In the genomic region with DNA sequence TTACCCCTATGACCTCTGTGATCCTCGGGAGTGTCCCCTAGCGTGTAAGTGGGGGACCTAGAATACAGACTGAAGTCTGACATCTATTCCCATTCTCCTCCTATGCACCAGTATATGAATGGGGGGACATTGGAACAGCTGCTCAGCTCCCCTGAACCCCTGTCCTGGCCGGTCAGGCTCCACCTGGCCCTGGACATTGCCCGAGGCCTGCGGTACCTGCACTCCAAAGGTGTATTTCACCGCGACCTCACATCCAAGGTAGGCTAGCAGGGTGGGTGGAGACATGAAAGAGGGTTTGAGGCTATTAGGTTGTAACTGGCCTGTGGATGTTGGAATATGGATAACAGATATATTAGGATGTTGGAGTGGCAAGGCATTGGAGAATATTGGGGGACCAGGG, we compare ENCODE assay signal across 11 cellular contexts. TPM values are rescaled to one million over a fixed set of nuclear protein-coding genes. Genes with fewer than 3 reads are reported as not detected.
DNase-seq lines count a peak whose midpoint lies in the region; ATAC-seq and TF ChIP-seq lines count a peak whose summit lies in the region.
"Had no signal": no experiment of that assay in that cellular context is flagged by ENCODE, and none has a peak within 500 bp of the region (broad histone marks: within the 10 kb centered on the region; RNA-seq: fewer than 3 reads in every experiment).

No MANE protein-coding gene starts in this region.

- H3K27me3 ChIP-seq in CD4-positive, CD25-positive, alpha-beta regulatory T cell (ENCODE audit: control insufficient read depth, insufficient read depth, low read length), result no peaks in the 10 kb centered on the region
- H3K27me3 ChIP-seq in Karpas-422 (ENCODE audit: low read length) (no peaks in the 10 kb centered on the region), sigmoid colon (no peaks in the 10 kb centered on the region), thyroid gland (no peaks in the 10 kb centered on the region)
- H3K27me3 ChIP-seq: SJSA1 had no signal

- peaks cover 10 to 56% (median 31%) of the 10 kb centered on the region in 4 donors for H3K4me1 Mint-ChIP-seq in CD4-positive, CD25-positive, alpha-beta regulatory T cell
- peaks cover 50% of the 10 kb centered on the region for H3K4me1 Mint-ChIP-seq in central memory CD8-positive, alpha-beta T cell
- peaks cover 38% of the 10 kb centered on the region for H3K4me1 Mint-ChIP-seq in nephron

- no peak for ATAC-seq in CD4-positive, CD25-positive, alpha-beta regulatory T cell (ENCODE audit: low read depth in 2 of 2)
- no peak for ATAC-seq in central memory CD8-positive, alpha-beta T cell (replicated peaks; ENCODE audit: extremely low read depth, poor library complexity, severe bottlenecking)

- 93 to 94% methylated on average over 7 of the region's 7 CpGs for WGBS in sigmoid colon, 2 donors
- WGBS in thyroid gland, 2 donors, result 88 to 90% methylated on average over 7 of the region's 7 CpGs

- no peaks in the 10 kb centered on the region for H3K9me3 Mint-ChIP-seq in CD4-positive, CD25-positive, alpha-beta regulatory T cell
- H3K9me3 Mint-ChIP-seq in central memory CD8-positive, alpha-beta T cell, result no peaks in the 10 kb centered on the region
- H3K9me3 Mint-ChIP-seq in nephron, result no peaks in the 10 kb centered on the region

- H4K20me1 ChIP-seq in Karpas-422 (ENCODE audit: insufficient read depth, low read depth, low read length), result no peaks in the 10 kb centered on the region

- DNase-seq in CD4-positive, CD25-positive, alpha-beta regulatory T cell, result no peak
- DNase-seq in Karpas-422 (no peak), NCI-H2029 treated with DMSO at 0.1 percent for 48 hours (lab: John Stamatoyannopoulos, UW) (no peak), sigmoid colon (no peak), thyroid gland (no peak), AG08395 (ENCODE audit: low spot score) (no peak)
- DNase-seq in central memory CD8-positive, alpha-beta T cell (ENCODE audit: low spot score in 2 of 2), result no peak
- DNase-seq: NCI-H446 had no signal

- TF ChIP-seq CTCF in nephron (IDR thresholded peaks at IDR 0.05; ENCODE audit: unreplicated experiment in 3 of 3), result no peak
- TF ChIP-seq CTCF in sigmoid colon (IDR thresholded peaks at IDR 0.05), result no peak
- no peak for TF ChIP-seq CTCF in thyroid gland (IDR thresholded peaks at IDR 0.05)

- peaks cover 5% of the 10 kb centered on the region for H3K36me3 Mint-ChIP-seq in CD4-positive, CD25-positive, alpha-beta regulatory T cell
- peaks cover 13% of the 10 kb centered on the region for H3K36me3 Mint-ChIP-seq in central memory CD8-positive, alpha-beta T cell (ENCODE audit: insufficient read depth)
- H3K36me3 Mint-ChIP-seq in nephron (ENCODE audit: low read depth), result peaks cover 26% of the 10 kb centered on the region

- H3K9ac ChIP-seq in Karpas-422 (ENCODE audit: low read length), result peak overlapping the region; percentile 78

- H3K27ac ChIP-seq in CD4-positive, CD25-positive, alpha-beta regulatory T cell (ENCODE audit: insufficient read depth, low read length, poor library complexity, severe bottlenecking), result no peak overlapping the region
- H3K27ac ChIP-seq in Karpas-422 (ENCODE audit: low read length) (no peak overlapping the region), sigmoid colon (peak overlapping the region in 2 of 4 donors; percentile 93 to 98), thyroid gland (no peak overlapping the region)
- H3K27ac ChIP-seq: SJSA1 had no signal

- no peaks in the 10 kb centered on the region for H3K9me3 ChIP-seq in CD4-positive, CD25-positive, alpha-beta regulatory T cell (ENCODE audit: control insufficient read depth in 2 of 2, low read length in 2 of 2)
- H3K9me3 ChIP-seq in Karpas-422 (ENCODE audit: low read length) (no peaks in the 10 kb centered on the region), sigmoid colon (no peaks in the 10 kb centered on the region), thyroid gland (no peaks in the 10 kb centered on the region)
- H3K9me3 ChIP-seq: SJSA1 had no signal

- peaks cover 6% of the 10 kb centered on the region for H3K27me3 Mint-ChIP-seq in CD4-positive, CD25-positive, alpha-beta regulatory T cell
- H3K27me3 Mint-ChIP-seq in central memory CD8-positive, alpha-beta T cell, result no peaks in the 10 kb centered on the region
- no peaks in the 10 kb centered on the region for H3K27me3 Mint-ChIP-seq in nephron (ENCODE audit: low read depth)

- peak overlapping the region; percentile 74 for H3K4me3 ChIP-seq in CD4-positive, CD25-positive, alpha-beta regulatory T cell (ENCODE audit: low read depth, low read length)
- H3K4me3 ChIP-seq in Karpas-422 (ENCODE audit: low read length) (peak overlapping the region; percentile 78; the same call in 1 of the 2 replicates), sigmoid colon (peak overlapping the region in 1 of 4 donors; percentile 81), thyroid gland (replicated peaks in 1 of 3) (no peak overlapping the region)

- peak overlapping the region in 1 of 3 donors; percentile 58 for H3K27ac Mint-ChIP-seq in CD4-positive, CD25-positive, alpha-beta regulatory T cell
- H3K27ac Mint-ChIP-seq in central memory CD8-positive, alpha-beta T cell (ENCODE audit: low read depth), result no peak overlapping the region
- no peak overlapping the region for H3K27ac Mint-ChIP-seq in nephron

- H3K36me3 ChIP-seq in CD4-positive, CD25-positive, alpha-beta regulatory T cell (ENCODE audit: control insufficient read depth, insufficient read depth, low read length), result peaks cover 25% of the 10 kb centered on the region
- H3K36me3 ChIP-seq in Karpas-422 (ENCODE audit: insufficient read depth, low read length), result no peaks in the 10 kb centered on the region
- peaks cover 0 to 31% (median 17%) of the 10 kb centered on the region in 4 donors for H3K36me3 ChIP-seq in sigmoid colon
- H3K36me3 ChIP-seq in thyroid gland, result peaks cover 17 to 19% of the 10 kb centered on the region in 2 donors
- H3K36me3 ChIP-seq: SJSA1 had no signal

- peak overlapping the region in 2 of 4 donors; percentile 71 to 84 for H3K4me3 Mint-ChIP-seq in CD4-positive, CD25-positive, alpha-beta regulatory T cell
- H3K4me3 Mint-ChIP-seq in central memory CD8-positive, alpha-beta T cell, result peak overlapping the region; percentile 1
- peak overlapping the region; percentile 70 to 82 (median 77) for H3K4me3 Mint-ChIP-seq in nephron

- intact Hi-C loops in sigmoid colon (cut with DNase I) (loop anchor here (5.0 kb wide), 1 partner anchor 126 kb away; the partner anchor contains the start of genes CREB3 and TLN1), thyroid gland (cut with DNase I) (loop anchor here (5.0 kb wide), 1 partner anchor 41 kb away; no protein-coding TSS in a partner anchor)

- peaks cover 15% of the 10 kb centered on the region for H3K79me2 ChIP-seq in Karpas-422 (ENCODE audit: low read length)

- TF ChIP-seq EP300 in sigmoid colon (IDR thresholded peaks at IDR 0.05), result no peak

- H3K4me2 ChIP-seq in Karpas-422 (ENCODE audit: low read depth, low read length, poor library complexity, severe bottlenecking), result peak overlapping the region; percentile 71

- peaks cover 27% of the 10 kb centered on the region for H3K4me1 ChIP-seq in CD4-positive, CD25-positive, alpha-beta regulatory T cell (ENCODE audit: control insufficient read depth, insufficient read depth, low read length, poor library complexity, severe bottlenecking)
- H3K4me1 ChIP-seq in Karpas-422 (ENCODE audit: low read length) (peaks cover 30% of the 10 kb centered on the region), sigmoid colon (peaks cover 0 to 35% (median 29%) of the 10 kb centered on the region in 4 donors), thyroid gland (peaks cover 12 to 21% of the 10 kb centered on the region in 2 donors)

- no peak overlapping the region for H2AFZ ChIP-seq in Karpas-422 (ENCODE audit: low read length)

- TF ChIP-seq POLR2A in sigmoid colon (IDR thresholded peaks at IDR 0.05), result no peak
- TF ChIP-seq POLR2A in thyroid gland (IDR thresholded peaks at IDR 0.05), result no peak

- H3K9me2 ChIP-seq in Karpas-422 (replicated peaks; ENCODE audit: insufficient read depth, low read length), result no peaks in the 10 kb centered on the region

RNA-seq across cellular contexts. Expression of gene TESK1, which starts 1.7 kb away (rescaled TPM):
- total RNA-seq in CD4-positive, CD25-positive, alpha-beta regulatory T cell, result 24.5 TPM
- 1 to 10 TPM; 3.9 to 5.7 (median 4.5) TPM for polyA plus RNA-seq in CD4-positive, CD25-positive, alpha-beta regulatory T cell
- 20.2 and 30.6 TPM in 2 replicates for total RNA-seq in Karpas-422 (2014; rRNA removed; shearing (Covaris generic); ENCODE audit: low replicate concordance)
- 10 to 100 TPM; 23.5 to 47.4 (median 29.2) TPM for total RNA-seq in sigmoid colon
- polyA plus RNA-seq in sigmoid colon, result 10 to 100 TPM; 24.6 to 33.3 (median 27.0) TPM
- 10 to 100 TPM; 23.2 to 44.3 (median 37.6) TPM for total RNA-seq in thyroid gland

RNA-seq across cellular contexts. Expression of gene CD72, which starts 11.5 kb away (rescaled TPM):
- 7.9 TPM for total RNA-seq in CD4-positive, CD25-positive, alpha-beta regulatory T cell
- 1 to 10 TPM; 1.0 to 4.0 (median 1.9) TPM for polyA plus RNA-seq in CD4-positive, CD25-positive, alpha-beta regulatory T cell
- total RNA-seq in Karpas-422 (2014; rRNA removed; shearing (Covaris generic); ENCODE audit: low replicate concordance), result 5.6 and 7.8 TPM in 2 replicates
- 1 to 10 TPM in 2 of 4 donors, under 1 TPM in 2; 0.36 to 8.0 (median 1.1) TPM for total RNA-seq in sigmoid colon
- polyA plus RNA-seq in sigmoid colon, result 10 to 100 TPM in 1 of 3 donors, 1 to 10 TPM in 2; 1.2 to 42.1 (median 1.4) TPM
- 1 to 10 TPM; 1.8 to 5.8 (median 3.1) TPM for total RNA-seq in thyroid gland
- total RNA-seq: SJSA1 had no signal

RNA-seq across cellular contexts. Expression of gene SIT1, which starts 44.0 kb away (rescaled TPM):
- total RNA-seq in CD4-positive, CD25-positive, alpha-beta regulatory T cell, result 76.9 TPM
- 100 to 1,000 TPM; 239 to 346 (median 308) TPM for polyA plus RNA-seq in CD4-positive, CD25-positive, alpha-beta regulatory T cell
- 97.6 and 117 TPM in 2 replicates for total RNA-seq in Karpas-422 (2014; rRNA removed; shearing (Covaris generic); ENCODE audit: low replicate concordance)
- total RNA-seq in sigmoid colon, result under 1 TPM in 2 of 4 donors, not detected in 2; 0.81 to 0.82 TPM
- 10 to 100 TPM in 1 of 3 donors, 1 to 10 TPM in 1, not detected in 1; 1.8 to 15.9 TPM for polyA plus RNA-seq in sigmoid colon
- total RNA-seq in thyroid gland, result 1 to 10 TPM in 2 of 4 donors, under 1 TPM in 2; 0.63 to 3.8 (median 0.95) TPM
- total RNA-seq: cardiac septum, SJSA1 had no signal

RNA-seq across cellular contexts. Expression of gene RMRP, which starts 51.1 kb away (rescaled TPM):
- total RNA-seq in CD4-positive, CD25-positive, alpha-beta regulatory T cell, result 6,542 TPM
- not detected for polyA plus RNA-seq in CD4-positive, CD25-positive, alpha-beta regulatory T cell
- 23,349 and 56,129 TPM in 2 replicates for total RNA-seq in Karpas-422 (2014; rRNA removed; shearing (Covaris generic); ENCODE audit: low replicate concordance)
- total RNA-seq in sigmoid colon (over 10,000 TPM in 2 of 4 donors, 1,000 to 10,000 TPM in 2; 2,523 to 26,387 (median 8,883) TPM), thyroid gland (over 10,000 TPM in 1 of 4 donors, 1,000 to 10,000 TPM in 3; 3,539 to 11,174 (median 6,303) TPM)
- polyA plus RNA-seq in sigmoid colon, result 100 to 1,000 TPM in 1 of 3 donors, not detected in 2; 480 TPM

RNA-seq across cellular contexts. Expression of gene CCDC107, which starts 51.4 kb away (rescaled TPM):
- total RNA-seq in CD4-positive, CD25-positive, alpha-beta regulatory T cell, result 31.2 TPM
- 10 to 100 TPM; 65.8 to 83.2 (median 71.7) TPM for polyA plus RNA-seq in CD4-positive, CD25-positive, alpha-beta regulatory T cell
- 13.2 and 24.0 TPM in 2 replicates for total RNA-seq in Karpas-422 (2014; rRNA removed; shearing (Covaris generic); ENCODE audit: low replicate concordance)
- total RNA-seq in sigmoid colon, result 100 to 1,000 TPM in 1 of 4 donors, 10 to 100 TPM in 3; 70.6 to 112 (median 83.1) TPM
- polyA plus RNA-seq in sigmoid colon, result 10 to 100 TPM; 21.3 to 28.8 (median 24.2) TPM
- 10 to 100 TPM; 21.0 to 40.9 (median 27.9) TPM for total RNA-seq in thyroid gland

Comparison
In these comparisons a context has a peak if more than half of its experiments do, and no peak if none do; other contexts are left out.
1. H3K4me3 ChIP-seq: peak in CD4-positive, CD25-positive, alpha-beta regulatory T cell (single experiment) and Karpas-422 (single experiment); none in thyroid gland (0 of 3).
2. RNA of gene SIT1, which starts 44.0 kb away (total RNA-seq): 97.6 to 117 TPM in Karpas-422 and 76.9 TPM in CD4-positive, CD25-positive, alpha-beta regulatory T cell (single experiment); 0.63 to 3.8 TPM in thyroid gland and 0.81 to 0.82 TPM in sigmoid colon; every median in the first group is over 10 times any median in the second.